Comparison of ENCODE assay signal across 17 cellular contexts in the genomic region with DNA sequence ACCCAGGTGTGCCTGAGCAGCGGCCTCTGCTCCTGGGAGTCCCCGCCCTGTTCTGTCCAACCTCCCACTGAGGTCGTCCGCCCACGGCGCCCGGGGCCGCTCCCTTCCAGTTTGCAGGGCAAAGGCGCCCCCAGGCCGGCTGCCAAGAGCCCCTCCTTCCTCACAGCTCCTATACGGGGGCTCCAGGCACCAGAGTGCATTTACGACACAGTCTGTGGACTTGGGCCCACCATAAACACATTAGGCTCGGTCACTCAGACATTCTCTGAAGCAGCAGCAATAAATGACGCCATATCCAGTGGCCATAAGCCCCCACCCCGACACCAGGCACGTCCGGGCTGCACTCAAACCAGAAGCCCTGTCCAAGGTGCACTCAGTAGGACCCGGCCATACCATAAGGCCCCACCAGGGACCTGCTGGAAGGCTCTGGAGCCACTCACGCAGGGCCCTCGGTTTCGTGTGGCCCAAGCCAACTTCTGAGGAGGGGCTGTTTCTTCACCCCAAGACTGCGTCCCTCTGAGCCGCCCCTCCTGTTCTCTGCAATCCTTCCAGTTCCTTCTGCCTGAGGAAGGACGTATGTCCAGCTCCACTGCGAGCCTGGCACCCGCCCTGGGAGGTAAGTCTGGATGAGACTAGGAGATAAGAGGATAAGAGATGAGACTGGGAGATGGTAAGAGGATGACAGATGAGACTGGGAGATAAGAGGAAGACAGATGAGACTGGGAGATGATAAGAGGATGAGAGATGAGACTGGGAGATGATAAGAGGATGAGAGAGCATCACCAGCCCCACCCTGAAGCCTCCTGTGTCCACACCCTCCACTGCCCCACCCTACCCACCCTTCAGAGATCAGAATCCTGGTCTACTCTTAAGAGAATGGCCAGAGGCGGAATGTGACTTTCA. TPM values are rescaled to one million over a fixed set of nuclear protein-coding genes. Genes with fewer than 3 reads are reported as not detected.
"Had no signal": no experiment of that assay in that cellular context is flagged by ENCODE, and none has a peak within 500 bp of the region (broad histone marks: within the 10 kb centered on the region; RNA-seq: fewer than 3 reads in every experiment).

No MANE protein-coding gene starts in this region.

- H3K9me3 Mint-ChIP-seq: central memory CD8-positive, alpha-beta T cell; mesothelial cell of epicardium had no signal

- H3K4me3 Mint-ChIP-seq: central memory CD8-positive, alpha-beta T cell; mesothelial cell of epicardium had no signal

- H3K27ac ChIP-seq: brain microvascular endothelial cell, coronary artery, esophagus squamous epithelium, lower lobe of right lung, pancreas had no signal

- H3K4me1 Mint-ChIP-seq: mesothelial cell of epicardium had no signal

- DNase-seq: activated CD4-positive, alpha-beta T cell treated with anti-CD3 and anti-CD28 coated beads, Interleukin-2, amount 50 U/mL, for 1 hour; activated CD8-positive, alpha-beta memory T cell treated with anti-CD3 and anti-CD28 coated beads for 24 hours; anterior cingulate cortex; brain microvascular endothelial cell; esophagus squamous epithelium; kidney glomerular epithelial cell; lower lobe of right lung; stimulated activated CD4-positive, alpha-beta T cell treated with anti-CD3 and anti-CD28 coated beads, Interleukin-12 subunit alpha, Interleukin-12 subunit beta, amount 100 ng/mL, for 4 hours; stimulated activated CD4-positive, alpha-beta T cell treated with anti-CD3 and anti-CD28 coated beads, Interleukin-2, amount 100 ng/mL, for 24 hours had no signal

- H3K36me3 Mint-ChIP-seq: mesothelial cell of epicardium had no signal

- H3K27ac Mint-ChIP-seq: mesothelial cell of epicardium had no signal

- H3K4me3 ChIP-seq: coronary artery, esophagus squamous epithelium, lower lobe of right lung, pancreas had no signal

- H3K27me3 ChIP-seq: pancreas had no signal

- H3K4me1 ChIP-seq: esophagus squamous epithelium, lower lobe of right lung, pancreas had no signal

- ATAC-seq: activated CD4-positive, CD25-positive, alpha-beta regulatory T cell treated with anti-CD3 and anti-CD28 coated beads, Interleukin-2, amount 50 U/mL, for 24 hours; lower lobe of right lung; pancreas had no signal

- H3K9me3 ChIP-seq: esophagus squamous epithelium, lower lobe of right lung, pancreas had no signal

- H3K36me3 ChIP-seq: brain microvascular endothelial cell, esophagus squamous epithelium, lower lobe of right lung, pancreas had no signal

RNA-seq across cellular contexts. Expression of gene SLC6A18, which starts 26.7 kb away (rescaled TPM):
- total RNA-seq: endothelial cell of umbilical vein, esophagus squamous epithelium, fibroblast of villous mesenchyme, lower lobe of right lung, mesothelial cell of epicardium, pancreas, urinary bladder had no signal
- polyA plus RNA-seq: endothelial cell of umbilical vein, urinary bladder had no signal

RNA-seq across cellular contexts. Expression of gene TERT, which starts 42.9 kb away (rescaled TPM):
- total RNA-seq: endothelial cell of umbilical vein, fibroblast of villous mesenchyme, lower lobe of right lung, urinary bladder had no signal
- polyA plus RNA-seq: pancreas, urinary bladder had no signal

RNA-seq across cellular contexts. Expression of gene SLC6A19, which starts 50.5 kb away (rescaled TPM):
- total RNA-seq: endothelial cell of umbilical vein, esophagus squamous epithelium, fibroblast of villous mesenchyme, lower lobe of right lung, mesothelial cell of epicardium, urinary bladder had no signal
- polyA plus RNA-seq: endothelial cell of umbilical vein, urinary bladder had no signal
